ENCODE assay signal across 8 cellular contexts in genomic region chr2:102143450-102143985, GRCh38. TPM values are rescaled to one million over a fixed set of nuclear protein-coding genes. Genes with fewer than 3 reads are reported as not detected.
A peak's percentile ranks its signal among the peaks of the same experiment; 100 is the strongest.
DNase-seq lines count a peak whose midpoint lies in the region; ATAC-seq, FAIRE-seq and TF ChIP-seq lines count a peak whose summit lies in the region.

No MANE protein-coding gene starts in this region.

- H3F3A ChIP-seq in PC-3 (ENCODE audit: low read length, unreplicated experiment) = no peaks in the 10 kb centered on the region

- no peak for TF ChIP-seq CTCF in PC-3 (conservative IDR thresholded peaks at IDR 0.05; ENCODE audit: low read depth, low read length)
- no peak for TF ChIP-seq CTCF in bronchial epithelial cell (IDR thresholded peaks at IDR 0.05; ENCODE audit: insufficient read depth, low read length, severe bottlenecking)

- peak overlapping the region; percentile 73; the same call in 1 of the 2 replicates for H3K4me3 ChIP-seq in PC-3 (ENCODE audit: low read length)
- peak overlapping the region; percentile 53 for H3K4me3 ChIP-seq in bronchial epithelial cell (ENCODE audit: low read depth, low read length)
- peak overlapping the region; percentile 64 to 81 for H3K4me3 ChIP-seq in stomach smooth muscle (ENCODE audit: low read length in 2 of 2)

- H3K27ac ChIP-seq in PC-3 (ENCODE audit: low read length) (no peak overlapping the region), stomach smooth muscle (ENCODE audit: low read length) (peak overlapping the region; percentile 64)

- no peaks in the 10 kb centered on the region for H3K9me2 ChIP-seq in PC-3 (replicated peaks; ENCODE audit: low read length)

- H3K27me3 ChIP-seq in PC-3 (ENCODE audit: low read length) (no peaks in the 10 kb centered on the region), bronchial epithelial cell (ENCODE audit: control insufficient read depth, insufficient read depth, low read length) (no peaks in the 10 kb centered on the region), stomach smooth muscle (ENCODE audit: control insufficient read depth in 1 of 2, insufficient read depth in 2 of 2, low read length in 2 of 2) (no peaks in the 10 kb centered on the region)

- H3K4me2 ChIP-seq in PC-3 (ENCODE audit: low read length) = peak overlapping the region; percentile 96

- CTCF ChIA-PET in PC-3 (lab: Charles Lee) = no interaction called here

- no peak for ATAC-seq in PC-3
- no peak for ATAC-seq in HG02840 (IDR thresholded peaks at IDR 0.05; ENCODE audit: low FRiP score, unreplicated experiment)
- no peak for ATAC-seq in HG03159 (IDR thresholded peaks at IDR 0.05; ENCODE audit: unreplicated experiment)
- ATAC-seq in left lobe of liver = no peak

- H3K9ac ChIP-seq in PC-3 (ENCODE audit: low read length) (no peak overlapping the region), stomach smooth muscle (ENCODE audit: low read length in 2 of 2) (peak overlapping the region; percentile 76 to 78)

- peaks cover 8% of the 10 kb centered on the region; the same call in 1 of the 2 replicates for H3K4me1 ChIP-seq in PC-3 (ENCODE audit: insufficient read depth, low read length)
- peaks cover 13% of the 10 kb centered on the region for H3K4me1 ChIP-seq in stomach smooth muscle (ENCODE audit: control insufficient read depth, insufficient read depth, low read length)

- H3K36me3 ChIP-seq in PC-3 (ENCODE audit: low read depth, low read length) (no peaks in the 10 kb centered on the region), bronchial epithelial cell (ENCODE audit: control insufficient read depth, insufficient read depth, low read length) (no peaks in the 10 kb centered on the region), stomach smooth muscle (ENCODE audit: control insufficient read depth in 2 of 2, insufficient read depth in 2 of 2, low read length in 2 of 2) (no peaks in the 10 kb centered on the region)

- POLR2A ChIA-PET in PC-3 (lab: Charles Lee; ENCODE audit: unreplicated experiment) = no interaction called here

- no peaks in the 10 kb centered on the region for H3K9me3 ChIP-seq in PC-3 (ENCODE audit: low read length)
- H3K9me3 ChIP-seq in stomach smooth muscle (ENCODE audit: control insufficient read depth in 2 of 2, low read length in 2 of 2) = peaks cover 7 to 29% of the 10 kb centered on the region in 2 donors

- no TSS peak for BruUV-seq in PC-3 (replicated peaks; lab: Mats Ljungman, UMichigan)

- peak; percentile 40 for FAIRE-seq in bronchial epithelial cell (lab: Jason Lieb, UNC)

- intact Hi-C loops in PC-3 (cut with micrococcal nuclease) = no loop called here

- H4K20me1 ChIP-seq in PC-3 (ENCODE audit: low read length) = no peaks in the 10 kb centered on the region

- H2AFZ ChIP-seq in PC-3 (ENCODE audit: low read length) = peak overlapping the region; percentile 98

- DNase-seq in PC-3 = no peak
- DNase-seq in bronchial epithelial cell (ENCODE audit: low read depth) = no peak
- peak; percentile 55 for DNase-seq in left kidney (ENCODE audit: low read depth, low spot score)
- no peak for DNase-seq in DMS 273 treated with DMSO at 0.1 percent for 48 hours (lab: John Stamatoyannopoulos, UW)
- no peak for DNase-seq in left lobe of liver (ENCODE audit: low spot score)

- no peaks in the 10 kb centered on the region for H3K79me2 ChIP-seq in PC-3 (ENCODE audit: low read length)

RNA-seq across cellular contexts. Expression of gene IL1R1, which starts 1.0 kb away (rescaled TPM):
- total RNA-seq in PC-3 (2014; rRNA removed) = 0.40 and 0.69 TPM in 2 replicates
- total RNA-seq in bronchial epithelial cell = 1.6 and 3.1 TPM in 2 replicates
- 39.0 TPM for total RNA-seq in left lobe of liver

RNA-seq across cellular contexts. Expression of gene IL1RL2, which starts 43.3 kb away (rescaled TPM):
- 0.11 TPM in 1 of 2 replicates, not detected in the other for total RNA-seq in PC-3 (2014; rRNA removed)
- 1.8 and 2.6 TPM in 2 replicates for total RNA-seq in bronchial epithelial cell
- 2.5 TPM for total RNA-seq in left lobe of liver
